1 cellular context compared by ENCODE assay signal in the genomic region with DNA sequence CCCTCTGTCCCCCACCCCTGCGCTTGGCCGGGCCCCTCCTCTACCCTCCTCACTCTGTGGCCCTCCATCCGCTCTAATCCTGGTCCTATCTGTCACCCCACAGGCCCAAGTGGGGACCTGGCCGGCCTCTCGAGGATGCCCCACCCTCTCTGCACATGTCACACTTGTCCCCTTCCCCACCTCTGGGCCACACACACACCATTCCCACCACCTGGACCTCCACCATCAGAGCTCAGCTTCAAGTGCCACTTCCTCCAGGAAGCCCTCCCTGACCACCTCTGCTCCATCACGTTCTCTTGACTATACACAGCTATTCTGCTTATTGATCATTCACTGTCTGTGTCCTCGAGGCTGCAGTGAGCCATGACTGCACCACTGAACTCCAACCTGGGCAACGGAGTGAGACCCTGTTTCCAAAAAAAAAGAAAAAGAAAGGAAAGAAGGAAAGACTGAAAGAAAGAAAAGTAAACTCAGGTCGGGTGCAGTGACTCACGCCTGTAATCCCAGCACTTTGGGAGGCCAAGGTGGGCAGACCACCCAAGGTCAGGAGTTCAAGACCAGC.
TF ChIP-seq lines count a peak whose summit lies in the region.

No MANE protein-coding gene starts in this region.

TF ChIP-seq in neural cell, 6 proteins besides CTCF, POLR2A, EP300 and RAD21 (continued from another document):
- TF ChIP-seq, protein P1, sequence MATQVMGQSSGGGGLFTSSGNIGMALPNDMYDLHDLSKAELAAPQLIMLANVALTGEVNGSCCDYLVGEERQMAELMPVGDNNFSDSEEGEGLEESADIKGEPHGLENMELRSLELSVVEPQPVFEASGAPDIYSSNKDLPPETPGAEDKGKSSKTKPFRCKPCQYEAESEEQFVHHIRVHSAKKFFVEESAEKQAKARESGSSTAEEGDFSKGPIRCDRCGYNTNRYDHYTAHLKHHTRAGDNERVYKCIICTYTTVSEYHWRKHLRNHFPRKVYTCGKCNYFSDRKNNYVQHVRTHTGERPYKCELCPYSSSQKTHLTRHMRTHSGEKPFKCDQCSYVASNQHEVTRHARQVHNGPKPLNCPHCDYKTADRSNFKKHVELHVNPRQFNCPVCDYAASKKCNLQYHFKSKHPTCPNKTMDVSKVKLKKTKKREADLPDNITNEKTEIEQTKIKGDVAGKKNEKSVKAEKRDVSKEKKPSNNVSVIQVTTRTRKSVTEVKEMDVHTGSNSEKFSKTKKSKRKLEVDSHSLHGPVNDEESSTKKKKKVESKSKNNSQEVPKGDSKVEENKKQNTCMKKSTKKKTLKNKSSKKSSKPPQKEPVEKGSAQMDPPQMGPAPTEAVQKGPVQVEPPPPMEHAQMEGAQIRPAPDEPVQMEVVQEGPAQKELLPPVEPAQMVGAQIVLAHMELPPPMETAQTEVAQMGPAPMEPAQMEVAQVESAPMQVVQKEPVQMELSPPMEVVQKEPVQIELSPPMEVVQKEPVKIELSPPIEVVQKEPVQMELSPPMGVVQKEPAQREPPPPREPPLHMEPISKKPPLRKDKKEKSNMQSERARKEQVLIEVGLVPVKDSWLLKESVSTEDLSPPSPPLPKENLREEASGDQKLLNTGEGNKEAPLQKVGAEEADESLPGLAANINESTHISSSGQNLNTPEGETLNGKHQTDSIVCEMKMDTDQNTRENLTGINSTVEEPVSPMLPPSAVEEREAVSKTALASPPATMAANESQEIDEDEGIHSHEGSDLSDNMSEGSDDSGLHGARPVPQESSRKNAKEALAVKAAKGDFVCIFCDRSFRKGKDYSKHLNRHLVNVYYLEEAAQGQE (IDR thresholded peaks at IDR 0.05; ENCODE audit: borderline replicate concordance): no peak
- no peak for TF ChIP-seq MXI1 (conservative IDR thresholded peaks at IDR 0.05; ENCODE audit: poor library complexity, severe bottlenecking)
